In genomic region chr7:12637819-12638592, GRCh38 we compare ENCODE assay signal across 9 cellular contexts. TPM values are rescaled to one million over a fixed set of nuclear protein-coding genes. Genes with fewer than 3 reads are reported as not detected.
DNase-seq lines count a peak whose midpoint lies in the region; ATAC-seq and TF ChIP-seq lines count a peak whose summit lies in the region.
"Had no signal": no experiment of that assay in that cellular context is flagged by ENCODE, and none has a peak within 500 bp of the region (broad histone marks: within the 10 kb centered on the region; RNA-seq: fewer than 3 reads in every experiment).

No MANE protein-coding gene starts in this region.

- WGBS in psoas muscle, 3 donors: 18 to 22% (median 18%) methylated on average over 4 of the region's 4 CpGs

- peak overlapping the region; percentile 63 for H2AFZ ChIP-seq in PC-3 (ENCODE audit: low read length)

- H3K27ac Mint-ChIP-seq in activated naive CD4-positive, alpha-beta T cell treated with anti-CD3 and anti-CD28 coated beads for 36 hours: no peak overlapping the region
- no peak overlapping the region for H3K27ac Mint-ChIP-seq in activated naive CD4-positive, alpha-beta T cell treated with anti-CD3 and anti-CD28 coated beads, Interleukin-2, amount 10 ng/mL, durations not matched to agents 7 days and 5 days
- no peak overlapping the region for H3K27ac Mint-ChIP-seq in endothelial cell (ENCODE audit: unreplicated experiment)

- H3K4me2 ChIP-seq in PC-3 (ENCODE audit: low read length): peak overlapping the region; percentile 34; the same call in 1 of the 2 replicates

- H3K27me3 ChIP-seq in PC-3 (ENCODE audit: low read length) (no peaks in the 10 kb centered on the region), psoas muscle (ENCODE audit: insufficient read depth in 3 of 3, low read length in 2 of 3) (no peaks in the 10 kb centered on the region)

- H3K27ac ChIP-seq in PC-3 (ENCODE audit: low read length) (no peak overlapping the region), psoas muscle (no peak overlapping the region)

- intact Hi-C loops in activated naive CD4-positive, alpha-beta T cell treated with anti-CD3 and anti-CD28 coated beads for 36 hours (cut with micrococcal nuclease): loop anchor here (1.0 to 5.0 kb wide), 5 partner anchors 94 to 1819 kb away; no protein-coding TSS in a partner anchor
- intact Hi-C loops in PC-3 (cut with micrococcal nuclease): loop anchor here (2.0 kb wide), 1 partner anchor 479 kb away; no protein-coding TSS in a partner anchor
- intact Hi-C loops in left colon (cut with DNase I, micrococcal nuclease): loop anchor here in 1 of 2 donors (10.0 kb wide), 1 partner anchor 627 kb away; no protein-coding TSS in a partner anchor
- intact Hi-C loops in psoas muscle (cut with DNase I): loop anchor here in 1 of 2 donors (2.0 kb wide), 1 partner anchor 625 kb away; no protein-coding TSS in a partner anchor

- no peaks in the 10 kb centered on the region for H3K9me3 Mint-ChIP-seq in activated naive CD4-positive, alpha-beta T cell treated with anti-CD3 and anti-CD28 coated beads for 36 hours
- H3K9me3 Mint-ChIP-seq in activated naive CD4-positive, alpha-beta T cell treated with anti-CD3 and anti-CD28 coated beads, Interleukin-2, amount 10 ng/mL, durations not matched to agents 7 days and 5 days: no peaks in the 10 kb centered on the region
- H3K9me3 Mint-ChIP-seq in endothelial cell (ENCODE audit: unreplicated experiment): no peaks in the 10 kb centered on the region

- ATAC-seq in HG02885 (IDR thresholded peaks at IDR 0.05; ENCODE audit: poor library complexity, unreplicated experiment) (peak; percentile 56), PC-3 (no peak), left colon (peak; percentile 73), psoas muscle (no peak)

- no peaks in the 10 kb centered on the region for H3K36me3 Mint-ChIP-seq in activated naive CD4-positive, alpha-beta T cell treated with anti-CD3 and anti-CD28 coated beads for 36 hours (ENCODE audit: low read depth)
- H3K36me3 Mint-ChIP-seq in activated naive CD4-positive, alpha-beta T cell treated with anti-CD3 and anti-CD28 coated beads, Interleukin-2, amount 10 ng/mL, durations not matched to agents 7 days and 5 days: no peaks in the 10 kb centered on the region
- no peaks in the 10 kb centered on the region for H3K36me3 Mint-ChIP-seq in endothelial cell (ENCODE audit: low read depth, unreplicated experiment)

- peak overlapping the region; percentile 39 for H3K4me3 Mint-ChIP-seq in activated naive CD4-positive, alpha-beta T cell treated with anti-CD3 and anti-CD28 coated beads for 36 hours
- no peak overlapping the region for H3K4me3 Mint-ChIP-seq in activated naive CD4-positive, alpha-beta T cell treated with anti-CD3 and anti-CD28 coated beads, Interleukin-2, amount 10 ng/mL, durations not matched to agents 7 days and 5 days
- H3K4me3 Mint-ChIP-seq in endothelial cell (ENCODE audit: unreplicated experiment): no peak overlapping the region

- H3K9me3 ChIP-seq in PC-3 (ENCODE audit: low read length) (no peaks in the 10 kb centered on the region), psoas muscle (no peaks in the 10 kb centered on the region)

- no peaks in the 10 kb centered on the region for H3K9me2 ChIP-seq in PC-3 (replicated peaks; ENCODE audit: low read length)

- no peak for TF ChIP-seq CTCF in PC-3 (conservative IDR thresholded peaks at IDR 0.05; ENCODE audit: low read depth, low read length)
- no peak for TF ChIP-seq CTCF in endothelial cell (IDR thresholded peaks at IDR 0.05; ENCODE audit: unreplicated experiment)
- TF ChIP-seq CTCF in psoas muscle (IDR thresholded peaks at IDR 0.05): no peak

- POLR2A ChIA-PET in PC-3 (lab: Charles Lee; ENCODE audit: unreplicated experiment): interaction anchor here (0.7 kb wide), 1 partner anchor 49 kb away, joined by 3 read pairs; no protein-coding TSS in a partner anchor

- CTCF ChIA-PET in activated naive CD4-positive, alpha-beta T cell treated with anti-CD3 and anti-CD28 coated beads for 36 hours (lab: Charles Lee): interaction anchor here (0.6 to 2.0 kb wide), 7 partner anchors 8 to 644 kb away, joined by 3 to 6 read pairs (median 4); partner anchors contain the start of gene ARL4A
- CTCF ChIA-PET in activated naive CD4-positive, alpha-beta T cell treated with anti-CD3 and anti-CD28 coated beads, Interleukin-2, amount 10 ng/mL, durations not matched to agents 7 days and 5 days (lab: Charles Lee): interaction anchor here (0.7 to 2.2 kb wide), 5 partner anchors 37 to 625 kb away, joined by 3 to 7 read pairs (median 3); no protein-coding TSS in a partner anchor
- CTCF ChIA-PET in PC-3 (lab: Charles Lee): no interaction called here

- DNase-seq in activated naive CD4-positive, alpha-beta T cell treated with anti-CD3 and anti-CD28 coated beads for 36 hours: no peak
- no peak for DNase-seq in activated naive CD4-positive, alpha-beta T cell treated with anti-CD3 and anti-CD28 coated beads, Interleukin-2, amount 10 ng/mL, durations not matched to agents 7 days and 5 days
- no peak for DNase-seq in PC-3
- DNase-seq in left colon: no peak
- DNase-seq in endothelial cell (ENCODE audit: low spot score): no peak
- DNase-seq in cerebellar nuclear complex (lab: John Stamatoyannopoulos, UW): no peak
- no peak for DNase-seq in psoas muscle
- DNase-seq: DND-41 had no signal

- H3K36me3 ChIP-seq in PC-3 (ENCODE audit: low read depth, low read length) (no peaks in the 10 kb centered on the region), psoas muscle (ENCODE audit: insufficient read depth in 1 of 2, low read depth in 1 of 2) (no peaks in the 10 kb centered on the region)

- no peaks in the 10 kb centered on the region for H3K79me2 ChIP-seq in PC-3 (ENCODE audit: low read length)

- H3F3A ChIP-seq in PC-3 (ENCODE audit: low read length, unreplicated experiment): no peaks in the 10 kb centered on the region

- H3K4me3 ChIP-seq in PC-3 (ENCODE audit: low read length) (no peak overlapping the region), psoas muscle (no peak overlapping the region)

- H3K27me3 Mint-ChIP-seq in activated naive CD4-positive, alpha-beta T cell treated with anti-CD3 and anti-CD28 coated beads for 36 hours (ENCODE audit: low read depth): no peaks in the 10 kb centered on the region
- peaks cover 4% of the 10 kb centered on the region for H3K27me3 Mint-ChIP-seq in activated naive CD4-positive, alpha-beta T cell treated with anti-CD3 and anti-CD28 coated beads, Interleukin-2, amount 10 ng/mL, durations not matched to agents 7 days and 5 days
- H3K27me3 Mint-ChIP-seq in endothelial cell (ENCODE audit: unreplicated experiment): no peaks in the 10 kb centered on the region

- H3K4me1 Mint-ChIP-seq in activated naive CD4-positive, alpha-beta T cell treated with anti-CD3 and anti-CD28 coated beads for 36 hours (ENCODE audit: low read depth): peaks cover 21% of the 10 kb centered on the region
- H3K4me1 Mint-ChIP-seq in activated naive CD4-positive, alpha-beta T cell treated with anti-CD3 and anti-CD28 coated beads, Interleukin-2, amount 10 ng/mL, durations not matched to agents 7 days and 5 days: peaks cover 29% of the 10 kb centered on the region
- no peaks in the 10 kb centered on the region for H3K4me1 Mint-ChIP-seq in endothelial cell (ENCODE audit: unreplicated experiment)

- H3K4me1 ChIP-seq in PC-3 (ENCODE audit: insufficient read depth, low read length): peaks cover 4% of the 10 kb centered on the region; the same call in 1 of the 2 replicates
- no peaks in the 10 kb centered on the region for H3K4me1 ChIP-seq in psoas muscle

- no peak overlapping the region for H3K9ac ChIP-seq in PC-3 (ENCODE audit: low read length)

- no peaks in the 10 kb centered on the region for H4K20me1 ChIP-seq in PC-3 (ENCODE audit: low read length)

- no TSS peak for BruUV-seq in PC-3 (replicated peaks; lab: Mats Ljungman, UMichigan)

RNA-seq across cellular contexts. Expression of gene ARL4A, which starts 49.4 kb away (rescaled TPM):
- total RNA-seq in activated naive CD4-positive, alpha-beta T cell treated with anti-CD3 and anti-CD28 coated beads for 36 hours: 10 to 100 TPM in 1 of 2 experiments, 1 to 10 TPM in 1; 8.1 to 10.0 TPM
- 23.7 and 25.1 TPM in 2 replicates for total RNA-seq in PC-3 (2014; rRNA removed)
- 100 to 1,000 TPM in 1 of 2 donors, 10 to 100 TPM in 1; 77.3 to 101 TPM for total RNA-seq in left colon
- total RNA-seq in endothelial cell (ENCODE audit: unreplicated experiment): 41.2 TPM
- 10 to 100 TPM in 1 of 4 donors, 1 to 10 TPM in 3; 2.5 to 15.3 (median 5.2) TPM for total RNA-seq in psoas muscle
- 10 to 100 TPM in 2 of 3 donors, 1 to 10 TPM in 1; 6.6 to 47.7 (median 12.6) TPM for polyA plus RNA-seq in psoas muscle

Comparison
In these comparisons a context has a peak if more than half of its experiments do, and no peak if none do; other contexts are left out.
1. ATAC-seq: peak in HG02885 (single experiment) and left colon (single experiment); none in PC-3 (single experiment) and psoas muscle (0 of 4).